Comparison of ENCODE assay signal across 10 cellular contexts in genomic region chr19:17080441-17080803, GRCh38. TPM values are rescaled to one million over a fixed set of nuclear protein-coding genes. Genes with fewer than 3 reads are reported as not detected.
DNase-seq lines count a peak whose midpoint lies in the region; ATAC-seq, FAIRE-seq and TF ChIP-seq lines count a peak whose summit lies in the region.
"Had no signal": no experiment of that assay in that cellular context is flagged by ENCODE, and none has a peak within 500 bp of the region (broad histone marks: within the 10 kb centered on the region; RNA-seq: fewer than 3 reads in every experiment).

No MANE protein-coding gene starts in this region.

- no peak for FAIRE-seq in pancreas (lab: Jason Lieb, UNC)
- FAIRE-seq: TTC549 had no signal

- H3K27ac ChIP-seq in GM23248 (peak overlapping the region; percentile 99), gastroesophageal sphincter (peak overlapping the region; percentile 86 to 92 (median 88)), smooth muscle cell (ENCODE audit: low read depth) (peak overlapping the region; percentile 98), pancreas (peak overlapping the region in 2 of 4 donors; percentile 5 to 51), Karpas-422 (ENCODE audit: low read length) (no peak overlapping the region)

- CTCF ChIA-PET in activated CD4-positive, alpha-beta memory T cell treated with anti-CD3 and anti-CD28 coated beads, Interleukin-2, amount 10 ng/mL, durations not matched to agents 7 days and 5 days (lab: Charles Lee) = interaction anchor here (0.6 to 1.4 kb wide), 2 partner anchors 45 to 103 kb away, joined by 3 to 5 read pairs; no protein-coding TSS in a partner anchor

- peak overlapping the region; percentile 14 for H3K4me2 ChIP-seq in GM23248 (ENCODE audit: unreplicated experiment)
- peak overlapping the region; percentile 40 for H3K4me2 ChIP-seq in smooth muscle cell
- H3K4me2 ChIP-seq in Karpas-422 (ENCODE audit: low read depth, low read length, poor library complexity, severe bottlenecking) = no peak overlapping the region

- H4K20me1 ChIP-seq in GM23248 (ENCODE audit: insufficient read depth) = no peaks in the 10 kb centered on the region
- peaks cover 81% of the 10 kb centered on the region for H4K20me1 ChIP-seq in smooth muscle cell (ENCODE audit: low read depth)
- H4K20me1 ChIP-seq in Karpas-422 (ENCODE audit: insufficient read depth, low read depth, low read length) = peaks cover 66% of the 10 kb centered on the region

- H3K27ac Mint-ChIP-seq in activated CD4-positive, alpha-beta memory T cell treated with anti-CD3 and anti-CD28 coated beads, Interleukin-2, amount 10 ng/mL, durations not matched to agents 7 days and 5 days = peak overlapping the region; percentile 86

- ATAC-seq in gastroesophageal sphincter (no peak), pancreas (no peak), HG02759 (IDR thresholded peaks at IDR 0.05; ENCODE audit: unreplicated experiment) (no peak)

- H3F3A ChIP-seq in GM23248 (ENCODE audit: insufficient read depth) = peaks cover 39% of the 10 kb centered on the region
- H3F3A ChIP-seq in smooth muscle cell (ENCODE audit: low read depth) = peaks cover 19% of the 10 kb centered on the region

- peaks cover 55% of the 10 kb centered on the region for H3K4me1 Mint-ChIP-seq in activated CD4-positive, alpha-beta memory T cell treated with anti-CD3 and anti-CD28 coated beads, Interleukin-2, amount 10 ng/mL, durations not matched to agents 7 days and 5 days

- H3K4me1 ChIP-seq in GM23248 (ENCODE audit: insufficient read depth) (peaks cover 25% of the 10 kb centered on the region), gastroesophageal sphincter (peaks cover 0 to 76% (median 45%) of the 10 kb centered on the region in 3 donors), smooth muscle cell (ENCODE audit: low read depth) (peaks cover 23% of the 10 kb centered on the region), pancreas (peaks cover 0 to 10% (median 0%) of the 10 kb centered on the region in 3 donors), Karpas-422 (ENCODE audit: low read length) (peaks cover 56% of the 10 kb centered on the region)

- H3K4me3 ChIP-seq in GM23248 (peak overlapping the region; percentile 38), gastroesophageal sphincter (peak overlapping the region in 1 of 2 donors; percentile 45), smooth muscle cell (no peak overlapping the region), pancreas (no peak overlapping the region), Karpas-422 (ENCODE audit: low read length) (no peak overlapping the region)

- 35 to 43% methylated on average over 4 of the region's 4 CpGs for WGBS in GM23248 (ENCODE audit: low coverage in 1 of 2, low lambda C conversion rate in 2 of 2, missing lambda C conversion rate in 2 of 2), 2 experiments
- WGBS in gastroesophageal sphincter (ENCODE audit: low coverage in 1 of 2), 2 donors = 40 to 53% methylated on average over 1 to 4 of the region's 4 CpGs
- WGBS in smooth muscle cell (ENCODE audit: low lambda C conversion rate) = 43% methylated on average over 4 of the region's 4 CpGs
- 90 to 92% methylated on average over 4 of the region's 4 CpGs for WGBS in pancreas, 2 donors

- H3K79me2 ChIP-seq in GM23248 (ENCODE audit: insufficient read depth) = peaks cover 91% of the 10 kb centered on the region
- H3K79me2 ChIP-seq in smooth muscle cell (ENCODE audit: low read depth) = peaks cover 89% of the 10 kb centered on the region
- H3K79me2 ChIP-seq in Karpas-422 (ENCODE audit: low read length) = peaks cover 98% of the 10 kb centered on the region

- H3K36me3 Mint-ChIP-seq in activated CD4-positive, alpha-beta memory T cell treated with anti-CD3 and anti-CD28 coated beads, Interleukin-2, amount 10 ng/mL, durations not matched to agents 7 days and 5 days (ENCODE audit: low read depth) = peaks cover 46% of the 10 kb centered on the region

- DNase-seq in GM23248 = no peak
- no peak for DNase-seq in activated CD4-positive, alpha-beta memory T cell treated with anti-CD3 and anti-CD28 coated beads, Interleukin-2, amount 10 ng/mL, durations not matched to agents 7 days and 5 days
- DNase-seq in smooth muscle cell (lab: John Stamatoyannopoulos, UW; ENCODE audit: unreplicated experiment) = no peak
- DNase-seq in pancreas = no peak
- no peak for DNase-seq in anterior cingulate cortex (lab: John Stamatoyannopoulos, UW)
- no peak for DNase-seq in Karpas-422
- DNase-seq: NCI-H1105 had no signal

- peak overlapping the region; percentile 69 for H3K4me3 Mint-ChIP-seq in activated CD4-positive, alpha-beta memory T cell treated with anti-CD3 and anti-CD28 coated beads, Interleukin-2, amount 10 ng/mL, durations not matched to agents 7 days and 5 days

- H3K27me3 Mint-ChIP-seq in activated CD4-positive, alpha-beta memory T cell treated with anti-CD3 and anti-CD28 coated beads, Interleukin-2, amount 10 ng/mL, durations not matched to agents 7 days and 5 days = no peaks in the 10 kb centered on the region

- H3K9me3 ChIP-seq in GM23248 (ENCODE audit: low read depth) (no peaks in the 10 kb centered on the region), gastroesophageal sphincter (no peaks in the 10 kb centered on the region), smooth muscle cell (replicated peaks; ENCODE audit: low read depth) (no peaks in the 10 kb centered on the region), pancreas (no peaks in the 10 kb centered on the region), Karpas-422 (ENCODE audit: low read length) (no peaks in the 10 kb centered on the region)

- intact Hi-C loops in pancreas (cut with DNase I) = no loop called here

- H3K9me2 ChIP-seq in GM23248 (ENCODE audit: insufficient read depth) (no peaks in the 10 kb centered on the region), Karpas-422 (replicated peaks; ENCODE audit: insufficient read depth, low read length) (no peaks in the 10 kb centered on the region)

- H3K9ac ChIP-seq in GM23248 = peak overlapping the region; percentile 68
- H3K9ac ChIP-seq in smooth muscle cell (ENCODE audit: low read depth) = peak overlapping the region; percentile 68
- no peak overlapping the region for H3K9ac ChIP-seq in Karpas-422 (ENCODE audit: low read length)

- in situ Hi-C loops in GM23248 (cut with MboI) = no loop called here

- TF ChIP-seq CTCF in gastroesophageal sphincter (IDR thresholded peaks at IDR 0.05) (no peak), smooth muscle cell (IDR thresholded peaks at IDR 0.05; ENCODE audit: borderline replicate concordance, insufficient read depth, poor library complexity, severe bottlenecking) (no peak), pancreas (IDR thresholded peaks at IDR 0.05) (no peak)

- no peak overlapping the region for H2AFZ ChIP-seq in GM23248
- H2AFZ ChIP-seq in smooth muscle cell (ENCODE audit: low read depth) = no peak overlapping the region
- H2AFZ ChIP-seq in Karpas-422 (ENCODE audit: low read length) = no peak overlapping the region

- H3K9me3 Mint-ChIP-seq in activated CD4-positive, alpha-beta memory T cell treated with anti-CD3 and anti-CD28 coated beads, Interleukin-2, amount 10 ng/mL, durations not matched to agents 7 days and 5 days = no peaks in the 10 kb centered on the region

- POLR2A ChIA-PET in activated CD4-positive, alpha-beta memory T cell treated with anti-CD3 and anti-CD28 coated beads, Interleukin-2, amount 10 ng/mL, durations not matched to agents 7 days and 5 days (lab: Charles Lee) = interaction anchor here (1.2 to 2.4 kb wide), 2 partner anchors 45 to 103 kb away, joined by 3 to 14 read pairs; no protein-coding TSS in a partner anchor

- no peak for TF ChIP-seq POLR2A in gastroesophageal sphincter (IDR thresholded peaks at IDR 0.05)

- H3K36me3 ChIP-seq in GM23248 (ENCODE audit: low read depth) (no peaks in the 10 kb centered on the region), gastroesophageal sphincter (no peaks in the 10 kb centered on the region), smooth muscle cell (ENCODE audit: low read depth) (no peaks in the 10 kb centered on the region), pancreas (no peaks in the 10 kb centered on the region), Karpas-422 (ENCODE audit: insufficient read depth, low read length) (peaks cover 9% of the 10 kb centered on the region)

- no peak for TF ChIP-seq EP300 in gastroesophageal sphincter (IDR thresholded peaks at IDR 0.05)

- H3K27me3 ChIP-seq in GM23248 (replicated peaks; ENCODE audit: insufficient read depth) (no peaks in the 10 kb centered on the region), gastroesophageal sphincter (no peaks in the 10 kb centered on the region), smooth muscle cell (ENCODE audit: low read depth) (no peaks in the 10 kb centered on the region), pancreas (no peaks in the 10 kb centered on the region), Karpas-422 (ENCODE audit: low read length) (no peaks in the 10 kb centered on the region)

RNA-seq across cellular contexts. Expression of gene MYO9B, which starts 4.8 kb away (rescaled TPM):
- 49.1 and 71.8 TPM in 2 replicates for total RNA-seq in GM23248 (2014; rRNA removed; shearing (Covaris generic))
- polyA plus RNA-seq in GM23248 (2016; fragmentation: Nextera tagmentation; extraction: Ambion mirVana) = 18.6 and 20.1 TPM in 2 replicates
- total RNA-seq in activated CD4-positive, alpha-beta memory T cell treated with anti-CD3 and anti-CD28 coated beads, Interleukin-2, amount 10 ng/mL, durations not matched to agents 7 days and 5 days = 100 to 1,000 TPM; 190 to 203 TPM
- total RNA-seq in gastroesophageal sphincter = 10 to 100 TPM; 38.1 to 77.7 (median 66.2) TPM
- total RNA-seq in smooth muscle cell = 44.6 and 48.7 TPM in 2 replicates
- polyA plus RNA-seq in smooth muscle cell = 46.6 and 49.4 TPM in 2 replicates
- 10 to 100 TPM; 16.6 to 49.2 (median 20.8) TPM for total RNA-seq in pancreas
- 10 to 100 TPM; 40.9 to 53.4 TPM for polyA plus RNA-seq in pancreas
- total RNA-seq in Karpas-422 (2014; rRNA removed; shearing (Covaris generic); ENCODE audit: low replicate concordance) = 80.1 and 114 TPM in 2 replicates

RNA-seq across cellular contexts. Expression of gene HAUS8, which starts 5.2 kb away (rescaled TPM):
- 1.0 and 3.4 TPM in 2 replicates for total RNA-seq in GM23248 (2014; rRNA removed; shearing (Covaris generic))
- polyA plus RNA-seq in GM23248 (2016; fragmentation: Nextera tagmentation; extraction: Ambion mirVana) = 8.2 and 10.6 TPM in 2 replicates
- total RNA-seq in activated CD4-positive, alpha-beta memory T cell treated with anti-CD3 and anti-CD28 coated beads, Interleukin-2, amount 10 ng/mL, durations not matched to agents 7 days and 5 days = 10 to 100 TPM; 37.0 to 40.6 TPM
- 1 to 10 TPM; 3.2 to 6.4 (median 5.5) TPM for total RNA-seq in gastroesophageal sphincter
- total RNA-seq in smooth muscle cell = 3.3 and 7.4 TPM in 2 replicates
- polyA plus RNA-seq in smooth muscle cell = 6.3 and 8.5 TPM in 2 replicates
- 1 to 10 TPM; 2.0 to 5.6 (median 2.1) TPM for total RNA-seq in pancreas
- polyA plus RNA-seq in pancreas = 10 to 100 TPM in 1 of 2 donors, 1 to 10 TPM in 1; 6.5 to 12.0 TPM
- 17.6 and 20.4 TPM in 2 replicates for total RNA-seq in Karpas-422 (2014; rRNA removed; shearing (Covaris generic); ENCODE audit: low replicate concordance)

RNA-seq across cellular contexts. Expression of gene CPAMD8, which starts 53.8 kb away (rescaled TPM):
- total RNA-seq in GM23248 (2014; rRNA removed; shearing (Covaris generic)) = 0.76 and 0.89 TPM in 2 replicates
- 0.20 and 0.80 TPM in 2 replicates for polyA plus RNA-seq in GM23248 (2016; fragmentation: Nextera tagmentation; extraction: Ambion mirVana)
- 1 to 10 TPM; 1.2 to 1.4 TPM for total RNA-seq in activated CD4-positive, alpha-beta memory T cell treated with anti-CD3 and anti-CD28 coated beads, Interleukin-2, amount 10 ng/mL, durations not matched to agents 7 days and 5 days
- total RNA-seq in gastroesophageal sphincter = 10 to 100 TPM in 1 of 4 donors, 1 to 10 TPM in 3; 6.9 to 12.0 (median 9.2) TPM
- total RNA-seq in smooth muscle cell = 0.81 and 2.6 TPM in 2 replicates
- 6.9 and 9.4 TPM in 2 replicates for polyA plus RNA-seq in smooth muscle cell
- total RNA-seq in pancreas = 1 to 10 TPM in 3 of 6 donors, under 1 TPM in 3; 0.60 to 4.2 (median 0.99) TPM
- polyA plus RNA-seq in pancreas = 1 to 10 TPM; 3.0 to 5.2 TPM
- not detected in 2 replicates for total RNA-seq in Karpas-422 (2014; rRNA removed; shearing (Covaris generic); ENCODE audit: low replicate concordance)
